In the genomic region with DNA sequence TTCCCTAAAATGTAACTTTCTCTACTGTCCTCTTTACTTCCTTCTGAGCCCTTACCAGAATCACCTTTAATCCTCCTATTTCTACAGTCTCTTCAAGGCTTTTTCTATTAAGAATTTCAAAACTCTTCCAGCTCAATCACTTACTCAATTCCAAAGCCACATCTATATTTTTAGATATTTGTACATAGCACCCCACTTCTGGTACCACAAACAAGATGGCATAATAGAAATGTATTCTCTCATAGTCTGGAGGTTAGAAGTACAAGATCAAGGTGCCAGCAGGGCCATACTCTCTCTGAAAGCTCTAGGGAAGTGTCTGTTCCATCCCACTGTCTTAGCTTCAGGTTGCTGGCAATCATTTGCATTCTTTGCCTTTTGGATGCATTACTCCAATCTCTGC, we compare ENCODE assay signal across 17 cellular contexts. TPM values are rescaled to one million over a fixed set of nuclear protein-coding genes. Genes with fewer than 3 reads are reported as not detected.
DNase-seq lines count a peak whose midpoint lies in the region; ATAC-seq and TF ChIP-seq lines count a peak whose summit lies in the region.
"Had no signal": no experiment of that assay in that cellular context is flagged by ENCODE, and none has a peak within 500 bp of the region (broad histone marks: within the 10 kb centered on the region; RNA-seq: fewer than 3 reads in every experiment).

No MANE protein-coding gene starts in this region.

- no peak overlapping the region for H3K56ac ChIP-seq in mesendoderm (ENCODE audit: low read length)

- TF ChIP-seq POLR2A in thyroid gland (IDR thresholded peaks at IDR 0.05), result no peak

- no peaks in the 10 kb centered on the region for H3K79me1 ChIP-seq in mesendoderm (ENCODE audit: low read length)

- H3K9me3 Mint-ChIP-seq in CD4-positive, CD25-positive, alpha-beta regulatory T cell, result peaks cover 0 to 14% (median 4%) of the 10 kb centered on the region in 7 donors
- H3K9me3 Mint-ChIP-seq: CD8-positive, alpha-beta T cell had no signal

- POLR2A ChIA-PET in HEK293 (lab: Yijun Ruan, JAX), result no interaction called here

- H4K5ac ChIP-seq in mesendoderm (ENCODE audit: low read length), result no peak overlapping the region

- no peak overlapping the region for H2BK120ac ChIP-seq in mesendoderm (ENCODE audit: low read depth, low read length)

- H2BK15ac ChIP-seq in mesendoderm (replicated peaks; ENCODE audit: low read depth), result no peak overlapping the region

- H3K4me1 Mint-ChIP-seq in CD4-positive, CD25-positive, alpha-beta regulatory T cell, result peaks cover 10 to 24% (median 19%) of the 10 kb centered on the region in 4 donors
- H3K4me1 Mint-ChIP-seq: CD14-positive monocyte had no signal

- H3K36me3 Mint-ChIP-seq in CD4-positive, CD25-positive, alpha-beta regulatory T cell, result peaks cover 14% of the 10 kb centered on the region

- H3K27me3 Mint-ChIP-seq in CD4-positive, CD25-positive, alpha-beta regulatory T cell, result no peaks in the 10 kb centered on the region
- H3K27me3 Mint-ChIP-seq: CD4-positive, alpha-beta T cell had no signal

- no peak overlapping the region for H3K23ac ChIP-seq in mesendoderm (ENCODE audit: low read length)

- CTCF ChIA-PET in HEK293 (lab: Yijun Ruan, JAX), result no interaction called here

- H3K9me3 ChIP-seq in CD4-positive, CD25-positive, alpha-beta regulatory T cell (ENCODE audit: control insufficient read depth in 2 of 2, low read length in 2 of 2), result peaks cover 8 to 10% of the 10 kb centered on the region in 2 experiments
- H3K9me3 ChIP-seq in HEK293 (ENCODE audit: control insufficient read depth, insufficient read depth, low read depth, low read length) (no peaks in the 10 kb centered on the region), thyroid gland (no peaks in the 10 kb centered on the region)
- H3K9me3 ChIP-seq: BE2C, Caco-2 had no signal

- no peaks in the 10 kb centered on the region for H3K4me1 ChIP-seq in CD4-positive, CD25-positive, alpha-beta regulatory T cell (ENCODE audit: control insufficient read depth, insufficient read depth, low read length, poor library complexity, severe bottlenecking)
- H3K4me1 ChIP-seq in HEK293 (ENCODE audit: control insufficient read depth, insufficient read depth, low read length) (no peaks in the 10 kb centered on the region), mesendoderm (ENCODE audit: control insufficient read depth, low read depth, low read length) (no peaks in the 10 kb centered on the region), thyroid gland (no peaks in the 10 kb centered on the region)
- H3K4me1 ChIP-seq: BE2C, BLaER1, Caco-2 had no signal

- H3K79me2 ChIP-seq in mesendoderm (ENCODE audit: control insufficient read depth, insufficient read depth, low read length), result no peaks in the 10 kb centered on the region

- peak overlapping the region in 2 of 4 donors; percentile 2 to 63 for H3K4me3 Mint-ChIP-seq in CD4-positive, CD25-positive, alpha-beta regulatory T cell
- H3K4me3 Mint-ChIP-seq: CD14-positive monocyte; CD4-positive, alpha-beta T cell; CD8-positive, alpha-beta T cell had no signal

- peaks cover 8% of the 10 kb centered on the region for H3K36me3 ChIP-seq in CD4-positive, CD25-positive, alpha-beta regulatory T cell (ENCODE audit: control insufficient read depth, insufficient read depth, low read length)
- H3K36me3 ChIP-seq in HEK293 (ENCODE audit: control insufficient read depth in 2 of 2, insufficient read depth in 1 of 2, low read length in 2 of 2) (peaks cover 0 to 12% of the 10 kb centered on the region in 2 experiments; a peak in 1 of 3 replicates), mesendoderm (ENCODE audit: control insufficient read depth, insufficient read depth, low read length) (no peaks in the 10 kb centered on the region), thyroid gland (no peaks in the 10 kb centered on the region)
- H3K36me3 ChIP-seq: BE2C had no signal

- no peak overlapping the region for H3K18ac ChIP-seq in mesendoderm (ENCODE audit: low read length)

- H3K4me2 ChIP-seq in mesendoderm (ENCODE audit: low read length), result no peak overlapping the region
- H3K4me2 ChIP-seq: BLaER1 had no signal

- H2AK5ac ChIP-seq in mesendoderm (ENCODE audit: low read length), result no peak overlapping the region

- H3K27me3 ChIP-seq in CD4-positive, CD25-positive, alpha-beta regulatory T cell (ENCODE audit: control insufficient read depth, insufficient read depth, low read length), result no peaks in the 10 kb centered on the region
- H3K27me3 ChIP-seq in mesendoderm (ENCODE audit: insufficient read depth, low read length, poor library complexity) (no peaks in the 10 kb centered on the region), thyroid gland (no peaks in the 10 kb centered on the region)
- H3K27me3 ChIP-seq: BE2C, BLaER1 had no signal

- DNase-seq in CD4-positive, CD25-positive, alpha-beta regulatory T cell, result no peak
- DNase-seq in mesendoderm (no peak), thyroid gland (no peak), iPS-NIHi11 (ENCODE audit: low spot score) (no peak)
- DNase-seq: 8988T; ACHN; BE2C; C1 segment of cervical spinal cord; Caco-2; Calu3; CD4-positive, alpha-beta T cell; CD8-positive, alpha-beta T cell; DMS79 treated with DMSO at 0.1 percent for 48 hours; GF-D8 had no signal

- no peak overlapping the region for H3K27ac ChIP-seq in CD4-positive, CD25-positive, alpha-beta regulatory T cell (ENCODE audit: insufficient read depth, low read length, poor library complexity, severe bottlenecking)
- no peak overlapping the region for H3K27ac ChIP-seq in HEK293 (ENCODE audit: extremely low read depth, low read depth, low read length)
- no peak overlapping the region for H3K27ac ChIP-seq in mesendoderm (ENCODE audit: low read depth, low read length)
- no peak overlapping the region for H3K27ac ChIP-seq in thyroid gland
- H3K27ac ChIP-seq: BLaER1 had no signal

- TF ChIP-seq CTCF in HEK293 (tag by site-specific recombination; IDR thresholded peaks at IDR 0.05), result no peak
- no peak for TF ChIP-seq CTCF in thyroid gland (IDR thresholded peaks at IDR 0.05)

- no peak overlapping the region for H2BK5ac ChIP-seq in mesendoderm (ENCODE audit: low read length)

- no peak overlapping the region for H3K4ac ChIP-seq in mesendoderm (ENCODE audit: low read depth, low read length)

- H3K27ac Mint-ChIP-seq in CD4-positive, CD25-positive, alpha-beta regulatory T cell, result peak overlapping the region; percentile 43 to 49 (median 46)
- H3K27ac Mint-ChIP-seq: CD14-positive monocyte; CD4-positive, alpha-beta T cell; CD8-positive, alpha-beta T cell had no signal

- no peak overlapping the region for H3K9ac ChIP-seq in mesendoderm (ENCODE audit: low read length)
- H3K9ac ChIP-seq: BLaER1 had no signal

- no peak for ATAC-seq in CD4-positive, CD25-positive, alpha-beta regulatory T cell (ENCODE audit: low read depth in 2 of 2)
- ATAC-seq: CD8-positive, alpha-beta T cell had no signal

- H3K4me3 ChIP-seq in CD4-positive, CD25-positive, alpha-beta regulatory T cell (ENCODE audit: low read depth, low read length), result no peak overlapping the region
- H3K4me3 ChIP-seq in HEK293 (ENCODE audit: low read depth, low read length) (no peak overlapping the region), mesendoderm (ENCODE audit: low read length) (peak overlapping the region; percentile 17), thyroid gland (replicated peaks in 1 of 3) (no peak overlapping the region)
- H3K4me3 ChIP-seq: BLaER1 had no signal

- H4K8ac ChIP-seq in mesendoderm (ENCODE audit: low read depth, low read length), result no peak overlapping the region

- intact Hi-C loops in thyroid gland (cut with DNase I), result no loop called here

TF ChIP-seq in HEK293, 187 proteins besides CTCF, POLR2A, EP300 and RAD21:
- TF ChIP-seq ZNF707 (tag by site-specific recombination; IDR thresholded peaks at IDR 0.05), result peak; percentile 78
- no peak for TF ChIP-seq ZNF248 (tag by site-specific recombination; IDR thresholded peaks at IDR 0.05)

RNA-seq across cellular contexts. Expression of a gene that starts 11.1 kb away (rescaled TPM):
- total RNA-seq in CD4-positive, CD25-positive, alpha-beta regulatory T cell, result 11.5 TPM
- polyA plus RNA-seq in CD4-positive, CD25-positive, alpha-beta regulatory T cell, result 1 to 10 TPM; 2.0 to 5.2 (median 3.9) TPM
- polyA plus RNA-seq in mesendoderm (2013, experiment 1 of 2), result 4.8 TPM
- 4.9 TPM for polyA plus RNA-seq in mesendoderm (2013, experiment 2 of 2)
- total RNA-seq in thyroid gland, result 10 to 100 TPM; 33.7 to 49.6 (median 41.8) TPM

RNA-seq across cellular contexts. Expression of a gene that starts 38.1 kb away (rescaled TPM):
- total RNA-seq in CD4-positive, CD25-positive, alpha-beta regulatory T cell, result 12.9 TPM
- polyA plus RNA-seq in CD4-positive, CD25-positive, alpha-beta regulatory T cell, result 1 to 10 TPM; 6.2 to 7.4 (median 6.8) TPM
- 16.3 TPM for polyA plus RNA-seq in mesendoderm (2013, experiment 1 of 2)
- 16.2 TPM for polyA plus RNA-seq in mesendoderm (2013, experiment 2 of 2)
- total RNA-seq in thyroid gland, result 10 to 100 TPM; 30.8 to 52.8 (median 36.8) TPM
